ENCODE assay signal across 1 cellular context in genomic region chr19:47110521-47111080, GRCh38.
TF ChIP-seq lines count a peak whose summit lies in the region.

No MANE protein-coding gene starts in this region.

TF ChIP-seq in endothelial cell of umbilical vein, 7 proteins besides CTCF, POLR2A, EP300 and RAD21:
- no peak for TF ChIP-seq EZH2 (IDR thresholded peaks at IDR 0.05; ENCODE audit: borderline replicate concordance, low read depth, low read length, severe bottlenecking)
- TF ChIP-seq POLR2AphosphoS5 (IDR thresholded peaks at IDR 0.05; ENCODE audit: insufficient read depth, low read depth, low read length) = peak; percentile 13
- TF ChIP-seq FOS (IDR thresholded peaks at IDR 0.05; ENCODE audit: borderline replicate concordance, insufficient read depth, low read length) = peak; percentile 4
- TF ChIP-seq, protein P1, sequence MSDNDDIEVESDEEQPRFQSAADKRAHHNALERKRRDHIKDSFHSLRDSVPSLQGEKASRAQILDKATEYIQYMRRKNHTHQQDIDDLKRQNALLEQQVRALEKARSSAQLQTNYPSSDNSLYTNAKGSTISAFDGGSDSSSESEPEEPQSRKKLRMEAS (IDR thresholded peaks at IDR 0.05; ENCODE audit: insufficient read depth, insufficient read length) = no peak
- TF ChIP-seq MYC (IDR thresholded peaks at IDR 0.05; ENCODE audit: low read depth, low read length) = no peak
